15 cellular contexts compared by ENCODE assay signal in the genomic region with DNA sequence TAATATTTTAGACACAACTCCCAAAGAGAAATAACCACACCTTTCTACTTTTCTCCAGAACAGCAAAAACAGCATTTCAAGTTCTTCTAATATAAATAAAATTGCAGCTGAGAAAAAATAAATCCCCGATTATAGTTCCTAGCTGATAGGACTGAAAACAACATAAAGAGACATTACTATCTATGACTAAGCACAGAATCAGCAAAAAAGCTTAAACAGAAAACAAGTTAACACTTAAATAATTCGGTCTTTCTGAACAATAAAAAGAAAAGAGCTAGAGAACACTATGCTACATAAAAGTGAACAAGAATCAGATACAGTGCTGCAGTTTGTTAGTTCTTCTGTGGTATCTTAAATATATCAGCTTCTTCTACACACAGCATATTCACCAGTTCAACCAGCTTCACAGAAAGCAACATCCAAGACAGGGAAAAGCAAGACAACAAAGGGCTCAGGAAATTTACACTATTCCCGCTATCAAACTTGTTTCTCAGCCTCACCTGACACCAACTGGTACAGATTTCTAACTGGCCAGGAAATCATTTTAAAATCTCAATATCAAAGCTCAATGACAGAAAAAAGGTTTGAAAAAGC. TPM values are rescaled to one million over a fixed set of nuclear protein-coding genes. Genes with fewer than 3 reads are reported as not detected.
DNase-seq lines count a peak whose midpoint lies in the region; ATAC-seq, FAIRE-seq and TF ChIP-seq lines count a peak whose summit lies in the region.
"Had no signal": no experiment of that assay in that cellular context is flagged by ENCODE, and none has a peak within 500 bp of the region (broad histone marks: within the 10 kb centered on the region; RNA-seq: fewer than 3 reads in every experiment).

No MANE protein-coding gene starts in this region.

- H3K27ac ChIP-seq in RWPE2 (ENCODE audit: poor library complexity, severe bottlenecking) (peak overlapping the region; percentile 95), endothelial cell of umbilical vein (ENCODE audit: insufficient read depth, low read depth, low read length) (peak overlapping the region; percentile 98)

- DNase-seq in EH (ENCODE audit: low read depth) (peak; percentile 36), RWPE2 (ENCODE audit: low spot score) (no peak), endothelial cell of umbilical vein (ENCODE audit: low read depth, low spot score) (peak; percentile 81), progenitor cell of endocrine pancreas (ENCODE audit: low spot score, unreplicated experiment) (no peak), NCI-H1694 treated with DMSO at 0.1 percent for 48 hours (lab: John Stamatoyannopoulos, UW) (no peak)
- DNase-seq: activated B cell treated with CpG ODN at 0.5 μM for 24 hours; activated T-cell treated with anti-CD3 and anti-CD28 coated beads, Interleukin-2, amount 50 U/mL, for 1 hour; naive thymus-derived CD8-positive, alpha-beta T cell; NCI-H1105 treated with DMSO at 0.1 percent for 48 hours; NCI-H524; Right ventricle myocardium superior had no signal

- peaks cover 37% of the 10 kb centered on the region for H3K36me3 ChIP-seq in RWPE2 (ENCODE audit: low read depth)
- peaks cover 0 to 2% of the 10 kb centered on the region in 2 experiments for H3K36me3 ChIP-seq in endothelial cell of umbilical vein (ENCODE audit: control insufficient read depth in 2 of 2, extremely low read depth in 1 of 2, insufficient read depth in 2 of 2, low read length in 2 of 2)

- no peaks in the 10 kb centered on the region for H3K27me3 Mint-ChIP-seq in progenitor cell of endocrine pancreas
- no peaks in the 10 kb centered on the region for H3K27me3 Mint-ChIP-seq in stimulated activated memory B cell treated with anti-CD40 and anti-IgM and Interleukin-4, amounts not matched to agents 10 μg/mL and 1 μg/mL and 100 μg/mL, for 72 hours
- H3K27me3 Mint-ChIP-seq: activated B cell treated with CpG ODN at 0.5 μM for 24 hours; naive thymus-derived CD8-positive, alpha-beta T cell had no signal

- H3K9me3 ChIP-seq in RWPE2 (ENCODE audit: severe bottlenecking) (no peaks in the 10 kb centered on the region), endothelial cell of umbilical vein (replicated peaks; ENCODE audit: control insufficient read depth, insufficient read depth, low read length) (no peaks in the 10 kb centered on the region)
- H3K9me3 ChIP-seq: ascending aorta had no signal

- ATAC-seq in RWPE2 (ENCODE audit: low read depth): peak; percentile 17; the same call in 1 of the 3 replicates
- no peak for ATAC-seq in GM18870 (IDR thresholded peaks at IDR 0.05; ENCODE audit: unreplicated experiment)
- no peak for ATAC-seq in stimulated activated memory B cell treated with anti-CD40 and anti-IgM and Interleukin-4, amounts not matched to agents 10 μg/mL and 1 μg/mL and 100 μg/mL, for 72 hours
- ATAC-seq in GM19397 (IDR thresholded peaks at IDR 0.05; ENCODE audit: unreplicated experiment): no peak
- ATAC-seq: naive thymus-derived CD8-positive, alpha-beta T cell had no signal

- H3K9me3 Mint-ChIP-seq in progenitor cell of endocrine pancreas (ENCODE audit: low read depth): no peaks in the 10 kb centered on the region
- H3K9me3 Mint-ChIP-seq in stimulated activated memory B cell treated with anti-CD40 and anti-IgM and Interleukin-4, amounts not matched to agents 10 μg/mL and 1 μg/mL and 100 μg/mL, for 72 hours: no peaks in the 10 kb centered on the region
- H3K9me3 Mint-ChIP-seq: activated B cell treated with CpG ODN at 0.5 μM for 24 hours; naive thymus-derived CD8-positive, alpha-beta T cell had no signal

- TF ChIP-seq POLR2A in endothelial cell of umbilical vein (IDR thresholded peaks at IDR 0.05; ENCODE audit: low read depth, low read length): no peak

- H3K4me3 ChIP-seq in RWPE2 (ENCODE audit: severe bottlenecking): no peak overlapping the region
- peak overlapping the region in 1 of 3 experiments; percentile 42 for H3K4me3 ChIP-seq in endothelial cell of umbilical vein (replicated peaks in 1 of 3; ENCODE audit: insufficient read depth in 1 of 3, low read depth in 1 of 3, low read length in 3 of 3)
- H3K4me3 ChIP-seq: ascending aorta had no signal

- POLR2A ChIA-PET in endothelial cell of umbilical vein (lab: Charles Lee): interaction anchor here (0.5 to 1.7 kb wide), 5 partner anchors 10 to 212 kb away, joined by 3 to 7 read pairs (median 6); no protein-coding TSS in a partner anchor

- dilution Hi-C loops in endothelial cell of umbilical vein (cut with MboI; ENCODE audit: extremely low pct_ligation_motif_present, low sequenced_read_pairs): no loop called here

- H3K79me2 ChIP-seq in endothelial cell of umbilical vein (ENCODE audit: control insufficient read depth, insufficient read depth, low read length): peaks cover 54% of the 10 kb centered on the region

- H4K20me1 ChIP-seq in endothelial cell of umbilical vein (replicated peaks; ENCODE audit: control insufficient read depth, extremely low read depth, insufficient read depth, low read length): no peaks in the 10 kb centered on the region

- CTCF ChIA-PET in endothelial cell of umbilical vein (lab: Charles Lee): interaction anchor here (0.8 to 2.8 kb wide), 14 partner anchors 9 to 217 kb away, joined by 3 to 19 read pairs (median 6); partner anchors contain the start of gene FEZ2

- H3K4me3 Mint-ChIP-seq in progenitor cell of endocrine pancreas (ENCODE audit: low read depth): no peak overlapping the region
- H3K4me3 Mint-ChIP-seq in stimulated activated memory B cell treated with anti-CD40 and anti-IgM and Interleukin-4, amounts not matched to agents 10 μg/mL and 1 μg/mL and 100 μg/mL, for 72 hours: no peak overlapping the region
- H3K4me3 Mint-ChIP-seq: activated B cell treated with CpG ODN at 0.5 μM for 24 hours; naive thymus-derived CD8-positive, alpha-beta T cell had no signal

- TF ChIP-seq CTCF in RWPE2 (IDR thresholded peaks at IDR 0.05; ENCODE audit: poor library complexity, severe bottlenecking) (no peak), endothelial cell of umbilical vein (IDR thresholded peaks at IDR 0.05; ENCODE audit: extremely low read depth in 1 of 2, insufficient read depth in 1 of 2, low read depth in 1 of 2, low read length in 2 of 2) (no peak), progenitor cell of endocrine pancreas (IDR thresholded peaks at IDR 0.05; ENCODE audit: unreplicated experiment) (no peak)

- peak overlapping the region; percentile 95 for H3K9ac ChIP-seq in endothelial cell of umbilical vein (replicated peaks; ENCODE audit: extremely low read depth, insufficient read depth, low read length)

- H3K4me1 ChIP-seq in RWPE2 (ENCODE audit: insufficient read depth, poor library complexity, severe bottlenecking): peaks cover 31% of the 10 kb centered on the region
- H3K4me1 ChIP-seq in endothelial cell of umbilical vein (ENCODE audit: control insufficient read depth, extremely low read depth, insufficient read depth, low read length): peaks cover 84% of the 10 kb centered on the region
- H3K4me1 ChIP-seq: ascending aorta had no signal

- peaks cover 23% of the 10 kb centered on the region for H3K4me1 Mint-ChIP-seq in progenitor cell of endocrine pancreas (ENCODE audit: low read depth)
- peaks cover 8% of the 10 kb centered on the region for H3K4me1 Mint-ChIP-seq in stimulated activated memory B cell treated with anti-CD40 and anti-IgM and Interleukin-4, amounts not matched to agents 10 μg/mL and 1 μg/mL and 100 μg/mL, for 72 hours

- H2AFZ ChIP-seq in endothelial cell of umbilical vein (ENCODE audit: low read depth, low read length): no peak overlapping the region

- peak overlapping the region; percentile 88 for H3K4me2 ChIP-seq in endothelial cell of umbilical vein (ENCODE audit: insufficient read depth, low read length)

- peak; percentile 57 for FAIRE-seq in endothelial cell of umbilical vein (lab: Jason Lieb, UNC)

- TSS peak; percentile 37 for BruUV-seq in endothelial cell of umbilical vein (replicated peaks; lab: Mats Ljungman, UMichigan)

- H3K36me3 Mint-ChIP-seq in progenitor cell of endocrine pancreas (ENCODE audit: insufficient read depth): peaks cover 33% of the 10 kb centered on the region
- H3K36me3 Mint-ChIP-seq in stimulated activated memory B cell treated with anti-CD40 and anti-IgM and Interleukin-4, amounts not matched to agents 10 μg/mL and 1 μg/mL and 100 μg/mL, for 72 hours: peaks cover 64% of the 10 kb centered on the region

- intact Hi-C loops in endothelial cell of umbilical vein (cut with micrococcal nuclease): loop anchor here (1.0 to 10.0 kb wide), 6 partner anchors 8 to 597 kb away; partner anchors contain the start of gene CRIM1

- peak overlapping the region; percentile 73 for H3K27ac Mint-ChIP-seq in progenitor cell of endocrine pancreas
- no peak overlapping the region for H3K27ac Mint-ChIP-seq in stimulated activated memory B cell treated with anti-CD40 and anti-IgM and Interleukin-4, amounts not matched to agents 10 μg/mL and 1 μg/mL and 100 μg/mL, for 72 hours
- H3K27ac Mint-ChIP-seq: activated B cell treated with CpG ODN at 0.5 μM for 24 hours; naive thymus-derived CD8-positive, alpha-beta T cell had no signal

- H3K27me3 ChIP-seq in RWPE2 (ENCODE audit: insufficient read depth, poor library complexity, severe bottlenecking) (no peaks in the 10 kb centered on the region), endothelial cell of umbilical vein (ENCODE audit: control insufficient read depth in 2 of 2, insufficient read depth in 2 of 2, low read length in 2 of 2) (no peaks in the 10 kb centered on the region)
- H3K27me3 ChIP-seq: ascending aorta had no signal

- H3K9me1 ChIP-seq in endothelial cell of umbilical vein (replicated peaks; ENCODE audit: control insufficient read depth, extremely low read depth, insufficient read depth, low read length): no peaks in the 10 kb centered on the region

TF ChIP-seq in endothelial cell of umbilical vein, 7 proteins besides CTCF, POLR2A, EP300 and RAD21:
- TF ChIP-seq FOS (IDR thresholded peaks at IDR 0.05; ENCODE audit: borderline replicate concordance, insufficient read depth, low read length) (peak; percentile 39), POLR2AphosphoS5 (IDR thresholded peaks at IDR 0.05; ENCODE audit: insufficient read depth, low read depth, low read length) (no peak)
TF ChIP-seq in endothelial cell of umbilical vein: peak in this region for 1.

RNA-seq across cellular contexts. Expression of gene FEZ2, which starts 28.6 kb away (rescaled TPM):
- total RNA-seq in endothelial cell of umbilical vein (72.4 and 73.5 TPM in 2 replicates), progenitor cell of endocrine pancreas (28.7 and 36.1 TPM in 2 replicates)
- polyA plus RNA-seq in endothelial cell of umbilical vein: 28.1 and 41.2 TPM in 2 replicates
- polyA plus RNA-seq in endothelial cell of umbilical vein (2011; cell fraction: cytosol; rRNA removed): 44.1 and 46.1 TPM in 2 replicates
- 42.3 and 62.0 TPM in 2 replicates for polyA plus RNA-seq in endothelial cell of umbilical vein (2011; cell fraction: nucleus; rRNA removed)
- 134 and 161 TPM in 2 replicates for polyA plus RNA-seq in endothelial cell of umbilical vein (2012)
- polyA minus RNA-seq in endothelial cell of umbilical vein: 24.7 and 28.9 TPM in 2 replicates
- 6.8 TPM for polyA minus RNA-seq in endothelial cell of umbilical vein (2011; cell fraction: cytosol; rRNA and poly(A)+ RNA removed)
- polyA minus RNA-seq in endothelial cell of umbilical vein (2011; cell fraction: nucleus; rRNA and poly(A)+ RNA removed): 61.0 and 82.1 TPM in 2 replicates

Comparison
In these comparisons a context has a peak if more than half of its experiments do, and no peak if none do; other contexts are left out.
1. DNase-seq: peak in EH (single experiment) and endothelial cell of umbilical vein (single experiment); none in RWPE2 (single experiment), progenitor cell of endocrine pancreas (single experiment) and NCI-H1694 treated with DMSO at 0.1 percent for 48 hours (single experiment).